In genomic region chr7:72783601-72784385, GRCh38 we compare ENCODE assay signal across 8 cellular contexts. TPM values are rescaled to one million over a fixed set of nuclear protein-coding genes. Genes with fewer than 3 reads are reported as not detected.
DNase-seq lines count a peak whose midpoint lies in the region; ATAC-seq, FAIRE-seq and TF ChIP-seq lines count a peak whose summit lies in the region.
"Not testable (repeated sequence)": the region's sequence is repeated elsewhere in the genome, so short reads cannot be mapped to it uniquely, and the experiment has no call there.

No MANE protein-coding gene starts in this region.

- TF ChIP-seq CTCF in foreskin keratinocyte (conservative IDR thresholded peaks at IDR 0.05); gastrocnemius medialis (IDR thresholded peaks at IDR 0.05 in 4 of 5, conservative IDR thresholded peaks at IDR 0.05 in 1 of 5): not testable (repeated sequence)

- TF ChIP-seq POLR2A in H54 (IDR thresholded peaks at IDR 0.05; ENCODE audit: low read depth, low read length); gastrocnemius medialis (IDR thresholded peaks at IDR 0.05): not testable (repeated sequence)

- H3K9me3 ChIP-seq in gastrocnemius medialis, result not testable (repeated sequence)

- not testable (repeated sequence) for H3K27ac ChIP-seq in foreskin keratinocyte
- H3K27ac ChIP-seq in gastrocnemius medialis, result peak overlapping the region; percentile 65 to 70 (median 68)

- ATAC-seq in foreskin keratinocyte, result peak; percentile 97
- peak; percentile 95 to 97 for ATAC-seq in gastrocnemius medialis

- H3K4me3 ChIP-seq in gastrocnemius medialis, result not testable (repeated sequence)

- intact Hi-C loops in gastrocnemius medialis (cut with DNase I; ENCODE audit: low total_unique reads), result not testable (repeated sequence)

- FAIRE-seq in H54 (lab: Jason Lieb, UNC), result peak; percentile 80

- DNase-seq in AG08395 (ENCODE audit: low spot score) (peak; percentile 33), NCI-H2227 treated with DMSO at 0.1 percent for 48 hours (lab: John Stamatoyannopoulos, UW) (peak; percentile 11), T1000 (lab: John Stamatoyannopoulos, UW) (peak; percentile 18), cerebellum (ENCODE audit: low spot score) (peak; percentile 48), foreskin keratinocyte (peak; percentile 20 to 70), left kidney (ENCODE audit: low read depth, low spot score) (peak; percentile 20), gastrocnemius medialis (peak; percentile 56 to 77)
- DNase-seq in H54 (ENCODE audit: insufficient read length, low spot score), result not testable (repeated sequence)

- in situ Hi-C loops in gastrocnemius medialis (cut with MboI; ENCODE audit: low sequenced_read_pairs in 4 of 4), result not testable (repeated sequence)

- not testable (repeated sequence) for H3K36me3 ChIP-seq in gastrocnemius medialis

- H3K27me3 ChIP-seq in foreskin keratinocyte, gastrocnemius medialis: not testable (repeated sequence)

- H3K4me1 ChIP-seq in foreskin keratinocyte, result not testable (repeated sequence)
- H3K4me1 ChIP-seq in gastrocnemius medialis, result peaks cover 11 to 12% of the 10 kb centered on the region in 2 donors

RNA-seq across cellular contexts. Expression of gene TYW1B, which starts 44.2 kb away (rescaled TPM):
- total RNA-seq in cerebellum (3.9 TPM), foreskin keratinocyte (1.1 and 1.4 TPM in 2 replicates), gastrocnemius medialis (1 to 10 TPM; 2.5 to 6.0 (median 2.9) TPM)
- 0.41 and 0.50 TPM in 2 replicates for polyA plus RNA-seq in foreskin keratinocyte
